In genomic region chr5:138975098-138975847, GRCh38 we compare ENCODE assay signal across 1 cellular context.
A peak's percentile ranks its signal among the peaks of the same experiment; 100 is the strongest.
TF ChIP-seq lines count a peak whose summit lies in the region.

No MANE protein-coding gene starts in this region.

TF ChIP-seq in K562, 482 proteins besides CTCF, POLR2A, EP300 and RAD21 (continued from another document):
- TF ChIP-seq ZNF592 (IDR thresholded peaks at IDR 0.05): peak; percentile 47; the same call in 1 of the 2 replicates
- TF ChIP-seq NRF1 (conservative IDR thresholded peaks at IDR 0.05 in 1 of 2, IDR thresholded peaks at IDR 0.05 in 1 of 2): 0 out of 4 replicates have a peak, but pooled peaks of 1 of the 2 experiments have one; percentile 18
- no peak for TF ChIP-seq DMBX1 (CRISPR knock-in tag; IDR thresholded peaks at IDR 0.05; ENCODE audit: borderline replicate concordance)
- 0 out of 4 replicates have a peak, but pooled peaks of 1 of the 2 experiments have one; percentile 34 for TF ChIP-seq MAZ (CRISPR knock-in tag; conservative IDR thresholded peaks at IDR 0.05 in 1 of 2, IDR thresholded peaks at IDR 0.05 in 1 of 2)
- 0 out of 2 replicates have a peak, but pooled peaks have one; percentile 23 for TF ChIP-seq ZBTB17 (CRISPR knock-in tag; IDR thresholded peaks at IDR 0.05)
- 0 out of 2 replicates have a peak, but pooled peaks have one; percentile 58 for TF ChIP-seq FOXJ2 (tag; IDR thresholded peaks at IDR 0.05)
- no peak for TF ChIP-seq ZNF561 (CRISPR knock-in tag; conservative IDR thresholded peaks at IDR 0.05)
- 0 out of 2 replicates have a peak, but pooled peaks have one; percentile 31 for TF ChIP-seq MAX (CRISPR knock-in tag; IDR thresholded peaks at IDR 0.05)
- TF ChIP-seq SNAPC5 (CRISPR knock-in tag; IDR thresholded peaks at IDR 0.05): no peak
- no peak for TF ChIP-seq EP400 (IDR thresholded peaks at IDR 0.05)
- peak; percentile 48; the same call in 1 of the 2 replicates for TF ChIP-seq CREB3 (tag; conservative IDR thresholded peaks at IDR 0.05; ENCODE audit: low read depth)
- no peak for TF ChIP-seq CBX8 (IDR thresholded peaks at IDR 0.05; ENCODE audit: borderline replicate concordance, extremely low read depth, low read depth, low read length, poor library complexity, severe bottlenecking)
- TF ChIP-seq ZNF766 (CRISPR knock-in tag; conservative IDR thresholded peaks at IDR 0.05): 0 out of 2 replicates have a peak, but pooled peaks have one; percentile 54
- no peak for TF ChIP-seq ZFX (CRISPR knock-in tag; IDR thresholded peaks at IDR 0.05)
- no peak for TF ChIP-seq CREB3L1 (IDR thresholded peaks at IDR 0.05; ENCODE audit: borderline replicate concordance, low read depth)
- TF ChIP-seq NFIC (IDR thresholded peaks at IDR 0.05): peak; percentile 74
- TF ChIP-seq PRMT5 (CRISPR knock-in tag; IDR thresholded peaks at IDR 0.05): no peak
- 0 out of 2 replicates have a peak, but pooled peaks have one; percentile 5 for TF ChIP-seq ATF4 (CRISPR knock-in tag; IDR thresholded peaks at IDR 0.05)
- no peak for TF ChIP-seq ZBTB26 (CRISPR knock-in tag; IDR thresholded peaks at IDR 0.05)
- peak; percentile 91 for TF ChIP-seq SPI1 (IDR thresholded peaks at IDR 0.05; ENCODE audit: borderline replicate concordance, low read depth, low read length)
- no peak for TF ChIP-seq KDM4B (IDR thresholded peaks at IDR 0.05; ENCODE audit: borderline replicate concordance in 2 of 2, low read depth in 1 of 2)
- TF ChIP-seq ZNF695 (CRISPR knock-in tag; IDR thresholded peaks at IDR 0.05): peak; percentile 7; the same call in 1 of the 2 replicates
- TF ChIP-seq POLR3G (IDR thresholded peaks at IDR 0.05; ENCODE audit: extremely low read depth, insufficient read length, insufficient replicate concordance): no peak
